Comparison of ENCODE assay signal across 8 cellular contexts in genomic region chr5:119743927-119744326, GRCh38.
DNase-seq lines count a peak whose midpoint lies in the region; ATAC-seq and TF ChIP-seq lines count a peak whose summit lies in the region.

No MANE protein-coding gene starts in this region.

- H3K4me3 Mint-ChIP-seq in activated naive CD4-positive, alpha-beta T cell treated with anti-CD3 and anti-CD28 coated beads, Interleukin-2, amount 10 ng/mL, durations not matched to agents 7 days and 5 days, result no peak overlapping the region

- peak; percentile 21 for DNase-seq in activated naive CD4-positive, alpha-beta T cell treated with anti-CD3 and anti-CD28 coated beads, Interleukin-2, amount 10 ng/mL, durations not matched to agents 7 days and 5 days
- no peak for DNase-seq in activated naive CD4-positive, alpha-beta T cell treated with anti-CD3 and anti-CD28 coated beads, Interleukin-2, amount 50 U/mL, for 16 hours
- DNase-seq in RPMI8226 (peak; percentile 54), hepatocyte (ENCODE audit: low spot score) (peak; percentile 64), right atrium auricular region (ENCODE audit: low spot score) (no peak), NCI-H226 (no peak)

- H3K4me1 Mint-ChIP-seq in activated naive CD4-positive, alpha-beta T cell treated with anti-CD3 and anti-CD28 coated beads, Interleukin-2, amount 10 ng/mL, durations not matched to agents 7 days and 5 days, result no peaks in the 10 kb centered on the region

- H3K9me3 ChIP-seq in hepatocyte (ENCODE audit: low read depth) (no peaks in the 10 kb centered on the region), right atrium auricular region (no peaks in the 10 kb centered on the region)

- ATAC-seq in GM21390 (IDR thresholded peaks at IDR 0.05; ENCODE audit: unreplicated experiment), result peak; percentile 84
- peak; percentile 94 for ATAC-seq in HG03457 (IDR thresholded peaks at IDR 0.05; ENCODE audit: unreplicated experiment)

- H3K27me3 ChIP-seq in hepatocyte (no peaks in the 10 kb centered on the region), right atrium auricular region (no peaks in the 10 kb centered on the region)

- no peaks in the 10 kb centered on the region for H3K4me1 ChIP-seq in hepatocyte (ENCODE audit: insufficient read depth)
- no peaks in the 10 kb centered on the region for H3K4me1 ChIP-seq in right atrium auricular region

- H3K36me3 Mint-ChIP-seq in activated naive CD4-positive, alpha-beta T cell treated with anti-CD3 and anti-CD28 coated beads, Interleukin-2, amount 10 ng/mL, durations not matched to agents 7 days and 5 days, result no peaks in the 10 kb centered on the region

- H3K79me2 ChIP-seq in hepatocyte, result no peaks in the 10 kb centered on the region

- no peak overlapping the region for H2AFZ ChIP-seq in hepatocyte

- H3K4me3 ChIP-seq in hepatocyte (no peak overlapping the region), right atrium auricular region (no peak overlapping the region)

- no peaks in the 10 kb centered on the region for H3K27me3 Mint-ChIP-seq in activated naive CD4-positive, alpha-beta T cell treated with anti-CD3 and anti-CD28 coated beads, Interleukin-2, amount 10 ng/mL, durations not matched to agents 7 days and 5 days

- CTCF ChIA-PET in activated naive CD4-positive, alpha-beta T cell treated with anti-CD3 and anti-CD28 coated beads, Interleukin-2, amount 10 ng/mL, durations not matched to agents 7 days and 5 days (lab: Charles Lee), result no interaction called here

- WGBS in hepatocyte (ENCODE audit: low lambda C conversion rate, missing lambda C conversion rate), result 42% methylated on average over 1 of the region's 1 CpG

- no peak overlapping the region for H3K27ac Mint-ChIP-seq in activated naive CD4-positive, alpha-beta T cell treated with anti-CD3 and anti-CD28 coated beads, Interleukin-2, amount 10 ng/mL, durations not matched to agents 7 days and 5 days

- no peak overlapping the region for H3K27ac ChIP-seq in hepatocyte
- H3K27ac ChIP-seq in right atrium auricular region, result no peak overlapping the region

- no peak overlapping the region for H3K4me2 ChIP-seq in hepatocyte

- H3K9me2 ChIP-seq in hepatocyte (replicated peaks; ENCODE audit: insufficient read depth), result no peaks in the 10 kb centered on the region

- no peaks in the 10 kb centered on the region for H4K20me1 ChIP-seq in hepatocyte (ENCODE audit: insufficient read depth, poor library complexity, severe bottlenecking)

- H3K9me3 Mint-ChIP-seq in activated naive CD4-positive, alpha-beta T cell treated with anti-CD3 and anti-CD28 coated beads, Interleukin-2, amount 10 ng/mL, durations not matched to agents 7 days and 5 days, result no peaks in the 10 kb centered on the region

- no peaks in the 10 kb centered on the region for H3K36me3 ChIP-seq in hepatocyte (replicated peaks; ENCODE audit: insufficient read depth, low read depth)
- no peaks in the 10 kb centered on the region for H3K36me3 ChIP-seq in right atrium auricular region

- TF ChIP-seq CTCF in hepatocyte (IDR thresholded peaks at IDR 0.05; ENCODE audit: poor library complexity) (peak; percentile 62), right atrium auricular region (IDR thresholded peaks at IDR 0.05) (peak in 1 of 2 donors; percentile 24)

Comparison
In these comparisons a context has a peak if more than half of its experiments do, and no peak if none do; other contexts are left out.
1. DNase-seq: peak in activated naive CD4-positive, alpha-beta T cell treated with anti-CD3 and anti-CD28 coated beads, Interleukin-2, amount 10 ng/mL, durations not matched to agents 7 days and 5 days (single experiment), RPMI8226 (single experiment) and hepatocyte (single experiment); none in activated naive CD4-positive, alpha-beta T cell treated with anti-CD3 and anti-CD28 coated beads, Interleukin-2, amount 50 U/mL, for 16 hours (single experiment), right atrium auricular region (single experiment) and NCI-H226 (single experiment).